Comparison of ENCODE assay signal across 8 cellular contexts in the genomic region with DNA sequence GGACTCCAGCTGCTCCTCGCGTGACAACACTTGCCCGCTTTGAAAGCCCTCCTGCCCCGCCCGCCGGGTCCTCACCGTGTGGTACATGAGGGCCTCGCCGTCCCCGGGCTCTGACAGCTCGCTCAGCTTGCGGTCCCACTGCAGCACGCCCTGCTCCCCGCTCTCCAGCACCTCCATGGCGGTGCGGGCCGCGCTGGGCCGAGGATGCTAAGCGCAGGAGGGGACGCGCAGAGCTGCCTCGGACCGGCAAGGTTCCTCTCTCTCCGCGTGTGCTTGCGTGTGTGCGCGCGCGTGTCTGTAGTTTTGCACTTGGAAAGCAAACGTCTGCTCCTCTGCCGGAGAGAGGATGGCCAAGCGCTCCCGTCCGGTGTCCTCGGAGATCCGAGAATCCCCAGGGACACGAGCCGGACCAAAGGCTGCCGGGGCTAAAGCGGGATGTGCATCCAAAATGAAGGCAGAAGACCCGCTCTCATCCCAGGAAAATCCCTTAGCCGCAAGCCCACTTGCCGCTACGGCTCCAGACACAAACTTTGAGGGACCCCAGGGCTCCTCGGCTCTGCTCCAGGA. TPM values are rescaled to one million over a fixed set of nuclear protein-coding genes. Genes with fewer than 3 reads are reported as not detected.
A peak's percentile ranks its signal among the peaks of the same experiment; 100 is the strongest.
DNase-seq lines count a peak whose midpoint lies in the region; ATAC-seq and TF ChIP-seq lines count a peak whose summit lies in the region.

CREB3L2 (minus strand) TSS at position 558 of the 567 bp plus-strand sequence; CDS start at position 177, 381 bp downstream.

- peak within 1 kb of the TSS; percentile 96 for H3K27ac ChIP-seq in endodermal cell (ENCODE audit: low read depth, low read length)

- no peaks in the 10 kb centered on the region for H3K27me3 Mint-ChIP-seq in endodermal cell (ENCODE audit: insufficient read depth)

- H3K4me1 ChIP-seq in endodermal cell (ENCODE audit: control insufficient read depth, insufficient read depth, low read length): no peaks in the 10 kb centered on the region

- H3K9me3 ChIP-seq in endodermal cell (ENCODE audit: control insufficient read depth, low read length): no peaks in the 10 kb centered on the region

- H3K36me3 ChIP-seq in endodermal cell (ENCODE audit: control insufficient read depth, insufficient read depth, low read length): peaks cover 5% of the 10 kb centered on the region

- H3K27me3 ChIP-seq in endodermal cell (ENCODE audit: control insufficient read depth, insufficient read depth, low read length, poor library complexity, severe bottlenecking): no peaks in the 10 kb centered on the region

- H3K4me1 Mint-ChIP-seq in endodermal cell: peaks cover 21% of the 10 kb centered on the region

- peak within 1 kb of the TSS; percentile 98 for H3K27ac Mint-ChIP-seq in endodermal cell

- H3K4me3 Mint-ChIP-seq in endodermal cell: peak within 1 kb of the TSS; percentile 97

- DNase-seq in NCI-H460 (ENCODE audit: extremely low read depth, low read depth) (no peak), endodermal cell (peak; percentile 87), mucosa of gallbladder (ENCODE audit: low spot score) (peak; percentile 49), cortex of kidney (lab: John Stamatoyannopoulos, UW) (no peak)
- peak; percentile 24 to 46 (median 33) for DNase-seq in activated CD8-positive, alpha-beta memory T cell treated with anti-CD3 and anti-CD28 coated beads for 48 hours (ENCODE audit: low read depth in 2 of 3, low spot score in 2 of 3)
- DNase-seq in stimulated activated CD8-positive, alpha-beta memory T cell treated with anti-CD3 and anti-CD28 coated beads, Interleukin-4, amount 100 ng/mL, for 48 hours: peak; percentile 76

- peak within 1 kb of the TSS; percentile 88 for H3K9ac ChIP-seq in endodermal cell (ENCODE audit: extremely low read depth, low read length, poor library complexity, severe bottlenecking)

- H3K4me3 ChIP-seq in endodermal cell (ENCODE audit: low read length): peak within 1 kb of the TSS; percentile 95

- WGBS in endodermal cell (ENCODE audit: insufficient coverage in 1 of 2, insufficient read length in 1 of 2), 2 experiments: 0% methylated on average over 20 to 47 of the region's 47 CpGs

- ATAC-seq in GM18520 (IDR thresholded peaks at IDR 0.05; ENCODE audit: unreplicated experiment) (peak; percentile 8), HG02840 (IDR thresholded peaks at IDR 0.05; ENCODE audit: low FRiP score, unreplicated experiment) (peak; percentile 27)

- no peaks in the 10 kb centered on the region for H3K9me3 Mint-ChIP-seq in endodermal cell

- H3K36me3 Mint-ChIP-seq in endodermal cell (ENCODE audit: low read depth): peaks cover 12% of the 10 kb centered on the region

- no peak for TF ChIP-seq CTCF in endodermal cell (conservative IDR thresholded peaks at IDR 0.05)

RNA-seq across cellular contexts. Expression of gene CREB3L2, which starts in this region (rescaled TPM):
- 18.2 and 20.1 TPM in 2 replicates for total RNA-seq in NCI-H460 (2014; rRNA removed; shearing (Covaris generic))
- polyA plus RNA-seq in NCI-H460 (2014; cell fraction: nucleus; rRNA removed): 6.3 and 8.0 TPM in 2 replicates
- 10 to 100 TPM; 48.2 to 80.2 TPM for total RNA-seq in endodermal cell
- 28.1 TPM for polyA plus RNA-seq in endodermal cell (2013, experiment 1 of 2)
- 28.2 TPM for polyA plus RNA-seq in endodermal cell (2013, experiment 2 of 2)
- total RNA-seq in mucosa of gallbladder: 80.3 TPM

Comparison
In these comparisons a context has a peak if more than half of its experiments do, and no peak if none do; other contexts are left out.
1. DNase-seq: peak in activated CD8-positive, alpha-beta memory T cell treated with anti-CD3 and anti-CD28 coated beads for 48 hours (3 of 3), endodermal cell (single experiment), mucosa of gallbladder (single experiment) and stimulated activated CD8-positive, alpha-beta memory T cell treated with anti-CD3 and anti-CD28 coated beads, Interleukin-4, amount 100 ng/mL, for 48 hours (single experiment); none in NCI-H460 (single experiment) and cortex of kidney (single experiment).